In genomic region chr13:32285633-32285965, GRCh38 we compare ENCODE assay signal across 1 cellular context.
TF ChIP-seq lines count a peak whose summit lies in the region.

No MANE protein-coding gene starts in this region.

TF ChIP-seq in IMR-90, 13 proteins besides CTCF, POLR2A, EP300 and RAD21 (continued from another document):
- TF ChIP-seq USF2 (IDR thresholded peaks at IDR 0.05; ENCODE audit: low read depth, low read length) (no peak), MXI1 (IDR thresholded peaks at IDR 0.05; ENCODE audit: borderline replicate concordance, low read depth, low read length) (no peak), MAFK (IDR thresholded peaks at IDR 0.05; ENCODE audit: low read depth, low read length) (no peak), FOS (IDR thresholded peaks at IDR 0.05; ENCODE audit: low read depth, low read length) (no peak), NFE2L2 (IDR thresholded peaks at IDR 0.05; ENCODE audit: low read depth, low read length) (no peak), RFX5 (IDR thresholded peaks at IDR 0.05; ENCODE audit: low read depth, low read length) (no peak), RCOR1 (IDR thresholded peaks at IDR 0.05; ENCODE audit: insufficient replicate concordance, low read length) (no peak), SMC3 (IDR thresholded peaks at IDR 0.05; ENCODE audit: low read depth, low read length) (no peak), BHLHE40 (IDR thresholded peaks at IDR 0.05; ENCODE audit: low read depth, low read length) (no peak)
